ENCODE assay signal across 20 cellular contexts in the genomic region with DNA sequence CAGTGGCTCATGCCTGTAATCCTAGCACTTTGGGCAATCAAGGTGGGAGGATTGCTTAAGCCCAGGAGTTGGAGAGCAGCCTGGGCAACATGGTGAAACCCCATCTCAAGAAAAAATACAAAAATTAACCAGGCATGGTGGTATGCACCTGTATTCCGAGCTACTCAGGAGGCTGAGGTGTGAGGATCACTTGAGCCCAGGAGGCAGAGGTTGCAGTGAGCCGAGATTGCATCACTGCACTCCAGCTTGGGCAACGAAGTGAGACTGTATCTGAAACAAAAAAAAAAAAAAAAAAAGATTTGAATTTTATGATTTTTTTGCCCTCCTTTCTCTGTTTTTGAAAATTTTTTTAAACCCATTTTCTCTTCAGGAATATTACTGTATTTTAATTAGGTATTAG.
"Had no signal": no experiment of that assay in that cellular context is flagged by ENCODE, and none has a peak within 500 bp of the region (broad histone marks: within the 10 kb centered on the region; RNA-seq: fewer than 3 reads in every experiment).

No MANE protein-coding gene starts in this region.

- H3K27ac ChIP-seq: RWPE1, SJCRH30 had no signal

- H3K4me3 ChIP-seq: SJCRH30 had no signal

- ATAC-seq: Panc1, PC-3, SK-N-SH treated with all-trans-retinoic acid at 6 μM for 48 hours had no signal

- H3K27me3 ChIP-seq: SJCRH30 had no signal

- DNase-seq: KBM-7, MM.1S, NCI-H1092 treated with DMSO at 0.1 percent for 48 hours, NCI-H1436, NCI-H187, NCI-H2029, NCI-H2081 treated with DMSO at 0.1 percent for 48 hours, NCI-H2171, NCI-H226, NCI-H446, NCI-H510A, NCI-H524 treated with DMSO at 0.1 percent for 48 hours, NCI-H69, NCI-H774, PC-3, SHP77, SJCRH30 had no signal

- H3K9me3 ChIP-seq: SJCRH30 had no signal

- H3K4me1 ChIP-seq: SJCRH30 had no signal
